9 cellular contexts compared by ENCODE assay signal in genomic region chr17:2064511-2064910, GRCh38. TPM values are rescaled to one million over a fixed set of nuclear protein-coding genes. Genes with fewer than 3 reads are reported as not detected.
A peak's percentile ranks its signal among the peaks of the same experiment; 100 is the strongest.
DNase-seq lines count a peak whose midpoint lies in the region; ATAC-seq and TF ChIP-seq lines count a peak whose summit lies in the region.
"Had no signal": no experiment of that assay in that cellular context is flagged by ENCODE, and none has a peak within 500 bp of the region (broad histone marks: within the 10 kb centered on the region; RNA-seq: fewer than 3 reads in every experiment).

No MANE protein-coding gene starts in this region.

- H3K9me2 ChIP-seq in GM23248 (ENCODE audit: insufficient read depth): no peaks in the 10 kb centered on the region

- H3F3A ChIP-seq in GM23248 (ENCODE audit: insufficient read depth): peaks cover 70% of the 10 kb centered on the region

- H3K4me3 ChIP-seq in GM23248 (no peak overlapping the region), adipocyte (ENCODE audit: low read length) (no peak overlapping the region), left lung (no peak overlapping the region), spleen (no peak overlapping the region)

- 76 to 80% methylated on average over 6 of the region's 6 CpGs for WGBS in GM23248 (ENCODE audit: low coverage in 1 of 2, low lambda C conversion rate in 2 of 2, missing lambda C conversion rate in 2 of 2), 2 experiments
- WGBS in spleen, 5 donors: 48 to 68% (median 50%) methylated on average over 6 of the region's 6 CpGs

- H3K4me2 ChIP-seq in GM23248 (ENCODE audit: unreplicated experiment): no peak overlapping the region

- H3K36me3 ChIP-seq in GM23248 (ENCODE audit: low read depth): no peaks in the 10 kb centered on the region; the same call in 1 of the 2 replicates
- H3K36me3 ChIP-seq in adipocyte (ENCODE audit: control insufficient read depth, insufficient read depth, low read length, severe bottlenecking): no peaks in the 10 kb centered on the region
- peaks cover 0 to 74% of the 10 kb centered on the region in 2 donors for H3K36me3 ChIP-seq in left lung
- H3K36me3 ChIP-seq in spleen: peaks cover 0 to 90% (median 18%) of the 10 kb centered on the region in 6 donors

- intact Hi-C loops in left lung (cut with DNase I): no loop called here
- intact Hi-C loops in spleen (cut with DNase I; ENCODE audit: low total_unique reads): no loop called here

- no peak overlapping the region for H2AFZ ChIP-seq in GM23248

- TF ChIP-seq CTCF in left lung (IDR thresholded peaks at IDR 0.05) (no peak), spleen (IDR thresholded peaks at IDR 0.05 in 8 of 11, conservative IDR thresholded peaks at IDR 0.05 in 3 of 11) (no peak)

- peak overlapping the region; percentile 72 for H3K9ac ChIP-seq in GM23248
- H3K9ac ChIP-seq in adipocyte (ENCODE audit: low read length): peak overlapping the region; percentile 91

- DNase-seq in GM23248: no peak
- no peak for DNase-seq in adipocyte (ENCODE audit: low read depth)
- no peak for DNase-seq in left lung
- DNase-seq in spleen: no peak
- no peak for DNase-seq in central memory CD4-positive, alpha-beta T cell
- no peak for DNase-seq in DMS153 (lab: John Stamatoyannopoulos, UW)
- no peak for DNase-seq in NCI-H1105 treated with DMSO at 0.1 percent for 48 hours (lab: John Stamatoyannopoulos, UW)
- DNase-seq: effector CD4-positive, alpha-beta T cell had no signal

- no peaks in the 10 kb centered on the region for H3K9me3 ChIP-seq in GM23248 (ENCODE audit: low read depth)
- H3K9me3 ChIP-seq in adipocyte (ENCODE audit: control insufficient read depth, low read length): no peaks in the 10 kb centered on the region
- H3K9me3 ChIP-seq in left lung: no peaks in the 10 kb centered on the region
- H3K9me3 ChIP-seq in spleen: no peaks in the 10 kb centered on the region

- in situ Hi-C loops in GM23248 (cut with MboI): loop anchor here (10.0 kb wide), 1 partner anchor 180 kb away; no protein-coding TSS in a partner anchor

- H4K20me1 ChIP-seq in GM23248 (ENCODE audit: insufficient read depth): no peaks in the 10 kb centered on the region

- H3K27me3 ChIP-seq in GM23248 (replicated peaks; ENCODE audit: insufficient read depth) (no peaks in the 10 kb centered on the region), adipocyte (replicated peaks; ENCODE audit: control insufficient read depth, insufficient read depth, low read length) (no peaks in the 10 kb centered on the region), left lung (no peaks in the 10 kb centered on the region), spleen (replicated peaks in 1 of 7) (no peaks in the 10 kb centered on the region)

- no peak for TF ChIP-seq POLR2A in spleen (IDR thresholded peaks at IDR 0.05)

- no peak for ATAC-seq in left lung

- H3K27ac ChIP-seq in GM23248 (peak overlapping the region; percentile 96), left lung (peak overlapping the region; percentile 6 to 47), spleen (peak overlapping the region; percentile 53 to 89 (median 75))

- H3K4me1 ChIP-seq in GM23248 (ENCODE audit: insufficient read depth) (peaks cover 76% of the 10 kb centered on the region), adipocyte (ENCODE audit: control insufficient read depth, insufficient read depth, low read length) (peaks cover 95% of the 10 kb centered on the region), left lung (peaks cover 14 to 50% of the 10 kb centered on the region in 2 donors), spleen (peaks cover 37 to 100% (median 75%) of the 10 kb centered on the region in 6 donors)

- H3K79me2 ChIP-seq in GM23248 (ENCODE audit: insufficient read depth): peaks cover 19% of the 10 kb centered on the region

RNA-seq across cellular contexts. Expression of gene HIC1, which starts 9.6 kb away (rescaled TPM):
- 35.0 and 59.8 TPM in 2 replicates for total RNA-seq in GM23248 (2014; rRNA removed; shearing (Covaris generic))
- polyA plus RNA-seq in GM23248 (2016; fragmentation: Nextera tagmentation; extraction: Ambion mirVana) (1.6 TPM in 2 replicates), spleen (1 to 10 TPM; 1.3 to 4.7 (median 2.6) TPM)
- total RNA-seq in left lung (10 to 100 TPM; 25.5 to 28.2 TPM), spleen (10 to 100 TPM in 6 of 7 donors, 1 to 10 TPM in 1; 7.0 to 59.6 (median 23.3) TPM)

RNA-seq across cellular contexts. Expression of gene OVCA2, which starts 22.7 kb away (rescaled TPM):
- 67.3 and 92.0 TPM in 2 replicates for total RNA-seq in GM23248 (2014; rRNA removed; shearing (Covaris generic))
- polyA plus RNA-seq in GM23248 (2016; fragmentation: Nextera tagmentation; extraction: Ambion mirVana): 63.5 and 66.1 TPM in 2 replicates
- 10 to 100 TPM; 26.1 to 28.7 TPM for total RNA-seq in left lung
- total RNA-seq in spleen: 10 to 100 TPM; 20.9 to 51.3 (median 28.9) TPM
- 10 to 100 TPM; 52.9 to 68.8 (median 66.4) TPM for polyA plus RNA-seq in spleen

RNA-seq across cellular contexts. Expression of gene DPH1, which starts 34.6 kb away (rescaled TPM):
- 51.2 and 58.1 TPM in 2 replicates for total RNA-seq in GM23248 (2014; rRNA removed; shearing (Covaris generic))
- polyA plus RNA-seq in GM23248 (2016; fragmentation: Nextera tagmentation; extraction: Ambion mirVana) (41.1 and 41.2 TPM in 2 replicates), spleen (10 to 100 TPM; 20.6 to 37.9 (median 20.9) TPM)
- total RNA-seq in left lung (10 to 100 TPM; 30.7 to 36.0 TPM), spleen (10 to 100 TPM; 38.3 to 58.5 (median 43.5) TPM)

RNA-seq across cellular contexts. Expression of gene RTN4RL1, which starts 39.4 kb away (rescaled TPM):
- total RNA-seq in GM23248 (2014; rRNA removed; shearing (Covaris generic)): 0.22 TPM in 1 of 2 replicates, not detected in the other
- polyA plus RNA-seq in GM23248 (2016; fragmentation: Nextera tagmentation; extraction: Ambion mirVana) (not detected in 2 replicates), spleen (under 1 TPM; 0.09 to 0.67 (median 0.26) TPM)
- total RNA-seq in left lung (1 to 10 TPM; 2.7 to 5.1 TPM), spleen (1 to 10 TPM in 5 of 7 donors, under 1 TPM in 2; 0.67 to 4.5 (median 2.1) TPM)
- total RNA-seq: kidney epithelial cell had no signal

Comparison
In these comparisons a context has a peak if more than half of its experiments do, and no peak if none do; other contexts are left out.
1. H3K27ac ChIP-seq: peak in every context shown above with its lines; median percentile 96 in GM23248; 75 in spleen; 26 in left lung.